Comparison of ENCODE assay signal across 12 cellular contexts in genomic region chr19:55581828-55582223, GRCh38. TPM values are rescaled to one million over a fixed set of nuclear protein-coding genes. Genes with fewer than 3 reads are reported as not detected.
DNase-seq lines count a peak whose midpoint lies in the region; ATAC-seq and TF ChIP-seq lines count a peak whose summit lies in the region.
"Had no signal": no experiment of that assay in that cellular context is flagged by ENCODE, and none has a peak within 500 bp of the region (broad histone marks: within the 10 kb centered on the region; RNA-seq: fewer than 3 reads in every experiment).

No MANE protein-coding gene starts in this region.

- H3K4me3 ChIP-seq in neural progenitor cell, result no peak overlapping the region

- no peak for TF ChIP-seq POLR2A in erythroblast (IDR thresholded peaks at IDR 0.05; ENCODE audit: low read length)

- no peaks in the 10 kb centered on the region for H3K27me3 ChIP-seq in neural progenitor cell

- H3K27ac Mint-ChIP-seq in Calu3 (ENCODE audit: unreplicated experiment), result no peak overlapping the region
- H3K27ac Mint-ChIP-seq in endothelial cell (ENCODE audit: unreplicated experiment), result no peak overlapping the region
- H3K27ac Mint-ChIP-seq in neural progenitor cell, result peak overlapping the region; percentile 66
- H3K27ac Mint-ChIP-seq in stimulated activated memory B cell treated with anti-CD40 and anti-IgM and Interleukin-4, amounts not matched to agents 10 μg/mL and 1 μg/mL and 100 μg/mL, for 72 hours, result no peak overlapping the region

- peaks cover 39% of the 10 kb centered on the region for H3K4me1 Mint-ChIP-seq in Calu3 (ENCODE audit: low read depth, unreplicated experiment)
- peaks cover 23% of the 10 kb centered on the region for H3K4me1 Mint-ChIP-seq in endothelial cell (ENCODE audit: unreplicated experiment)
- H3K4me1 Mint-ChIP-seq in neural progenitor cell, result peaks cover 34% of the 10 kb centered on the region
- peaks cover 35% of the 10 kb centered on the region for H3K4me1 Mint-ChIP-seq in stimulated activated memory B cell treated with anti-CD40 and anti-IgM and Interleukin-4, amounts not matched to agents 10 μg/mL and 1 μg/mL and 100 μg/mL, for 72 hours

- H3K36me3 Mint-ChIP-seq in Calu3 (ENCODE audit: insufficient read depth, unreplicated experiment) (peaks cover 28% of the 10 kb centered on the region), endothelial cell (ENCODE audit: low read depth, unreplicated experiment) (peaks cover 18% of the 10 kb centered on the region), neural progenitor cell (peaks cover 5% of the 10 kb centered on the region)
- H3K36me3 Mint-ChIP-seq in stimulated activated memory B cell treated with anti-CD40 and anti-IgM and Interleukin-4, amounts not matched to agents 10 μg/mL and 1 μg/mL and 100 μg/mL, for 72 hours, result peaks cover 16% of the 10 kb centered on the region

- peaks cover 40% of the 10 kb centered on the region for H3F3A ChIP-seq in neural progenitor cell (ENCODE audit: low read depth)

- no peaks in the 10 kb centered on the region for H3K9me3 Mint-ChIP-seq in Calu3 (ENCODE audit: low read depth, unreplicated experiment)
- H3K9me3 Mint-ChIP-seq in endothelial cell (ENCODE audit: unreplicated experiment), result no peaks in the 10 kb centered on the region
- no peaks in the 10 kb centered on the region for H3K9me3 Mint-ChIP-seq in neural progenitor cell
- no peaks in the 10 kb centered on the region for H3K9me3 Mint-ChIP-seq in stimulated activated memory B cell treated with anti-CD40 and anti-IgM and Interleukin-4, amounts not matched to agents 10 μg/mL and 1 μg/mL and 100 μg/mL, for 72 hours
- H3K9me3 Mint-ChIP-seq: dendritic cell treated with granulocyte-macrophage colony-stimulating factor and Interleukin-4, amounts not matched to agents 40 ng/mL and 50 ng/mL, for 4 days had no signal

- no peak overlapping the region for H3K9ac ChIP-seq in neural progenitor cell

- no peak overlapping the region for H3K4me2 ChIP-seq in neural progenitor cell

- TF ChIP-seq CTCF in Calu3 (IDR thresholded peaks at IDR 0.05; ENCODE audit: unreplicated experiment) (no peak), endothelial cell (IDR thresholded peaks at IDR 0.05; ENCODE audit: unreplicated experiment) (no peak), neural progenitor cell (IDR thresholded peaks at IDR 0.05) (no peak)

- CTCF ChIA-PET in Calu3 (lab: Charles Lee), result interaction anchor here (0.5 to 1.5 kb wide), 3 partner anchors 17 to 50 kb away, joined by 3 to 11 read pairs (median 4); partner anchors contain the start of gene FIZ1

- H3K27ac ChIP-seq in neural progenitor cell, result no peak overlapping the region

- no peaks in the 10 kb centered on the region for H3K9me3 ChIP-seq in neural progenitor cell (ENCODE audit: low read depth)
- H3K9me3 ChIP-seq: SK-N-SH had no signal

- H3K4me1 ChIP-seq in neural progenitor cell, result no peaks in the 10 kb centered on the region

- no peak for ATAC-seq in HG03095 (IDR thresholded peaks at IDR 0.05; ENCODE audit: unreplicated experiment)
- ATAC-seq in GM21786 (IDR thresholded peaks at IDR 0.05; ENCODE audit: unreplicated experiment), result no peak
- no peak for ATAC-seq in stimulated activated memory B cell treated with anti-CD40 and anti-IgM and Interleukin-4, amounts not matched to agents 10 μg/mL and 1 μg/mL and 100 μg/mL, for 72 hours

- H3K27me3 Mint-ChIP-seq in Calu3 (ENCODE audit: unreplicated experiment), result peaks cover 21% of the 10 kb centered on the region
- H3K27me3 Mint-ChIP-seq in endothelial cell (ENCODE audit: unreplicated experiment), result peaks cover 12% of the 10 kb centered on the region
- peaks cover 2% of the 10 kb centered on the region for H3K27me3 Mint-ChIP-seq in neural progenitor cell (ENCODE audit: insufficient read depth, low read depth)
- H3K27me3 Mint-ChIP-seq in stimulated activated memory B cell treated with anti-CD40 and anti-IgM and Interleukin-4, amounts not matched to agents 10 μg/mL and 1 μg/mL and 100 μg/mL, for 72 hours, result no peaks in the 10 kb centered on the region

- H3K4me3 Mint-ChIP-seq in Calu3 (ENCODE audit: low read depth, unreplicated experiment), result peak overlapping the region; percentile 80
- H3K4me3 Mint-ChIP-seq in endothelial cell (ENCODE audit: unreplicated experiment), result peak overlapping the region; percentile 26
- peak overlapping the region; percentile 90 for H3K4me3 Mint-ChIP-seq in neural progenitor cell
- no peak overlapping the region for H3K4me3 Mint-ChIP-seq in stimulated activated memory B cell treated with anti-CD40 and anti-IgM and Interleukin-4, amounts not matched to agents 10 μg/mL and 1 μg/mL and 100 μg/mL, for 72 hours

- no peaks in the 10 kb centered on the region for H3K36me3 ChIP-seq in neural progenitor cell

- peaks cover 22% of the 10 kb centered on the region for H3K79me2 ChIP-seq in neural progenitor cell (ENCODE audit: low read depth)

- H2AFZ ChIP-seq in neural progenitor cell (replicated peaks), result no peak overlapping the region

- no TSS peak for BruUV-seq in Calu3 (replicated peaks; lab: Mats Ljungman, UMichigan)

- DNase-seq in Calu3 (no peak), NCI-H2227 (lab: John Stamatoyannopoulos, UW; ENCODE audit: unreplicated experiment) (peak; percentile 57), endothelial cell (ENCODE audit: low spot score) (no peak), neural progenitor cell (ENCODE audit: low spot score) (no peak), erythroblast (lab: John Stamatoyannopoulos, UW) (no peak)
- DNase-seq: NCI-H446 treated with DMSO at 0.1 percent for 48 hours, SK-N-SH had no signal

- H4K20me1 ChIP-seq in neural progenitor cell (ENCODE audit: low read depth), result peaks cover 8% of the 10 kb centered on the region

- intact Hi-C loops in Calu3 (cut with micrococcal nuclease; ENCODE audit: unreplicated experiment), result loop anchor here (5.0 kb wide), 1 partner anchor 35 kb away; the partner anchor contains the start of gene SBK3

RNA-seq across cellular contexts. Expression of gene ZNF579, which starts 1.2 kb away (rescaled TPM):
- total RNA-seq in Calu3 (2022), result 29.8 and 33.4 TPM in 2 replicates
- 36.4 TPM for total RNA-seq in endothelial cell (ENCODE audit: unreplicated experiment)
- total RNA-seq in neural progenitor cell (ENCODE audit: low replicate concordance), result 2.1 and 15.2 TPM in 2 replicates

RNA-seq across cellular contexts. Expression of gene FIZ1, which starts 17.5 kb away (rescaled TPM):
- 18.6 and 23.0 TPM in 2 replicates for total RNA-seq in Calu3 (2022)
- 21.5 TPM for total RNA-seq in endothelial cell (ENCODE audit: unreplicated experiment)
- 4.8 and 10.8 TPM in 2 replicates for total RNA-seq in neural progenitor cell (ENCODE audit: low replicate concordance)

RNA-seq across cellular contexts. Expression of gene ZNF524, which starts 18.3 kb away (rescaled TPM):
- total RNA-seq in Calu3 (2022) (18.5 and 21.8 TPM in 2 replicates), endothelial cell (ENCODE audit: unreplicated experiment) (9.3 TPM), neural progenitor cell (ENCODE audit: low replicate concordance) (3.2 and 5.4 TPM in 2 replicates)

RNA-seq across cellular contexts. Expression of gene ZNF865, which starts 23.6 kb away (rescaled TPM):
- 29.6 and 30.9 TPM in 2 replicates for total RNA-seq in Calu3 (2022)
- total RNA-seq in endothelial cell (ENCODE audit: unreplicated experiment), result 14.5 TPM
- 0.49 and 4.5 TPM in 2 replicates for total RNA-seq in neural progenitor cell (ENCODE audit: low replicate concordance)

RNA-seq across cellular contexts. Expression of gene SBK3, which starts 36.5 kb away (rescaled TPM):
- total RNA-seq in Calu3 (2022), result 0.57 and 0.78 TPM in 2 replicates
- 3.6 TPM for total RNA-seq in endothelial cell (ENCODE audit: unreplicated experiment)
- total RNA-seq in neural progenitor cell (ENCODE audit: low replicate concordance), result 3.3 and 15.1 TPM in 2 replicates
- total RNA-seq: posterior vena cava had no signal
